In the genomic region with DNA sequence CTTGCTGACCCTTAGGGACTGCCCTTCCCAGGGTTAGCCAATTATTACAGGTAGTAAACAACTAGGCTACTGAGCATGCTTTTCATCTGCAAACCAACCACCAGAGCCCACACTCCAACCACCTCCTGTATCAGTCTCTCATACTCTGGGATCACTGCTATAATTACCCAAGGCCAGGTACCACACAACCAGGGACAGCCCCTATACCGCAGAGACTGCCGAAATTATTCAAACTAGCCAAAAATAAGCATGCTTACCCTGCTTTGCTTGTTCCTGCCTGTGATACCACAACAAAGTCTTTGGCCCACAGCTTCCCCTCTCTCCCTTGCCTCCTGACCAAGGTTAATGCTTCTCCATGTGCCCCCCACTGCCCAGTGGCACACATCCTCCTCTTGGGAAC, we compare ENCODE assay signal across 25 cellular contexts.
"Had no signal": no experiment of that assay in that cellular context is flagged by ENCODE, and none has a peak within 500 bp of the region (broad histone marks: within the 10 kb centered on the region; RNA-seq: fewer than 3 reads in every experiment).

No MANE protein-coding gene starts in this region.

- H3K9me3 ChIP-seq: neutrophil, ovary, psoas muscle, right lobe of liver, sigmoid colon, stomach, thoracic aorta, thyroid gland, tibial nerve, upper lobe of right lung, uterus had no signal

- ATAC-seq: naive thymus-derived CD8-positive, alpha-beta T cell; psoas muscle; right cardiac atrium; right lobe of liver; stimulated activated effector memory CD8-positive, alpha-beta T cell treated with anti-CD3 and anti-CD28 coated beads, Interleukin-12 subunit alpha, Interleukin-12 subunit beta, amount 100 ng/mL, for 72 hours; stimulated activated naive B cell treated with anti-CD40 and anti-IgM and Interleukin-4, amounts not matched to agents 10 μg/mL and 1 μg/mL and 100 μg/mL, for 72 hours; upper lobe of right lung had no signal

- H3K9ac ChIP-seq: parathyroid adenoma had no signal

- H2AFZ ChIP-seq: parathyroid adenoma had no signal

- H3K4me3 ChIP-seq: ovary, psoas muscle, right lobe of liver, sigmoid colon, stomach, thoracic aorta, thyroid gland, tibial nerve, upper lobe of right lung, uterus had no signal

- H3K27me3 ChIP-seq: neutrophil, ovary, right lobe of liver, sigmoid colon, stomach, thyroid gland, tibial nerve, upper lobe of right lung, uterus had no signal

- H3K79me2 ChIP-seq: parathyroid adenoma had no signal

- H3K4me1 ChIP-seq: parathyroid adenoma, psoas muscle, right lobe of liver, sigmoid colon, stomach, thyroid gland, tibial nerve, upper lobe of right lung, uterus had no signal

- DNase-seq: naive thymus-derived CD8-positive, alpha-beta T cell; nephron progenitor cell; occipital lobe; ovary; posterior cingulate gyrus; psoas muscle; right cardiac atrium; right lobe of liver; sigmoid colon; small intestine; stimulated activated CD4-positive, alpha-beta T cell treated with anti-CD3 and anti-CD28 coated beads, Interleukin-15, amount 100 ng/mL, for 24 hours; stimulated activated CD4-positive, alpha-beta T cell treated with anti-CD3 and anti-CD28 coated beads, Interleukin-2, amount 100 ng/mL, for 24 hours; stimulated activated CD4-positive, alpha-beta T cell treated with anti-CD3 and anti-CD28 coated beads, Interleukin-2, amount 100 ng/mL, for 48 hours; stimulated activated CD4-positive, alpha-beta T cell treated with anti-CD3 and anti-CD28 coated beads, Interleukin-4, amount 100 ng/mL, for 24 hours; stimulated activated naive B cell treated with anti-CD40 and anti-IgM and Interleukin-4, amounts not matched to agents 10 μg/mL and 1 μg/mL and 100 μg/mL, for 72 hours; stimulated activated naive CD4-positive, alpha-beta T cell treated with Interleukin-2 at 50 U/mL for 16 hours; stomach; thyroid gland; upper lobe of right lung; uterus had no signal

- FAIRE-seq: small intestine had no signal

- H3K36me3 ChIP-seq: neutrophil, ovary, right lobe of liver, sigmoid colon, stomach, thoracic aorta, thyroid gland, tibial nerve, upper lobe of right lung, uterus had no signal

- H3K27ac ChIP-seq: neutrophil, ovary, parathyroid adenoma, psoas muscle, right lobe of liver, sigmoid colon, stomach, thoracic aorta, thyroid gland, tibial nerve, upper lobe of right lung, uterus had no signal
